22 cellular contexts compared by ENCODE assay signal in genomic region chr3:111796566-111796965, GRCh38.
"Had no signal": no experiment of that assay in that cellular context is flagged by ENCODE, and none has a peak within 500 bp of the region (broad histone marks: within the 10 kb centered on the region; RNA-seq: fewer than 3 reads in every experiment).

No MANE protein-coding gene starts in this region.

- ATAC-seq: activated CD4-positive, alpha-beta T cell treated with anti-CD3 and anti-CD28 coated beads for 36 hours; activated T-cell treated with anti-CD3 and anti-CD28 coated beads, Interleukin-2, amount 50 U/mL, for 72 hours; foreskin keratinocyte; mucosa of descending colon; right lobe of liver had no signal

- H2AFZ ChIP-seq: hepatocyte had no signal

- H3K4me3 ChIP-seq: hepatocyte, mucosa of descending colon, right lobe of liver, SK-N-MC, spleen had no signal

- FAIRE-seq: TTC549 had no signal

- H3K4me1 ChIP-seq: spleen had no signal

- H3K27ac ChIP-seq: epithelial cell of prostate, foreskin keratinocyte, hepatocyte, SK-N-MC, spleen had no signal

- H3K4me2 ChIP-seq: hepatocyte had no signal

- H3K9me3 ChIP-seq: mucosa of descending colon, right lobe of liver, spleen had no signal

- H3K36me3 ChIP-seq: right lobe of liver, spleen had no signal

- H3K27me3 ChIP-seq: foreskin keratinocyte, hepatocyte, right lobe of liver, spleen had no signal

- H3K79me2 ChIP-seq: hepatocyte had no signal

- DNase-seq: activated B cell treated with CpG ODN at 0.5 μM for 24 hours; activated CD4-positive, alpha-beta T cell treated with anti-CD3 and anti-CD28 coated beads for 36 hours; activated CD4-positive, alpha-beta T cell treated with anti-CD3 and anti-CD28 coated beads, Interleukin-2, amount 50 U/mL, for 48 hours; activated effector memory CD4-positive, alpha-beta T cell treated with Interleukin-2 at 50 U/mL for 16 hours; activated naive CD4-positive, alpha-beta T cell treated with anti-CD3 and anti-CD28 coated beads for 36 hours; activated naive CD8-positive, alpha-beta T cell treated with anti-CD3 and anti-CD28 coated beads, Interleukin-2, amount 10 ng/mL, durations not matched to agents 7 days and 5 days; activated T-cell treated with anti-CD3 and anti-CD28 coated beads, Interleukin-2, amount 50 U/mL, for 72 hours; amniotic stem cell; cortex of kidney; foreskin keratinocyte; immature natural killer cell; mesendoderm; mucosa of descending colon; nucleus accumbens; right lobe of liver; spleen; stimulated activated CD4-positive, alpha-beta T cell treated with anti-CD3 and anti-CD28 coated beads, Interleukin-4, amount 100 ng/mL, for 1 hour; stimulated activated naive CD4-positive, alpha-beta T cell treated with Interleukin-2 at 50 U/mL for 16 hours had no signal
